In the genomic region with DNA sequence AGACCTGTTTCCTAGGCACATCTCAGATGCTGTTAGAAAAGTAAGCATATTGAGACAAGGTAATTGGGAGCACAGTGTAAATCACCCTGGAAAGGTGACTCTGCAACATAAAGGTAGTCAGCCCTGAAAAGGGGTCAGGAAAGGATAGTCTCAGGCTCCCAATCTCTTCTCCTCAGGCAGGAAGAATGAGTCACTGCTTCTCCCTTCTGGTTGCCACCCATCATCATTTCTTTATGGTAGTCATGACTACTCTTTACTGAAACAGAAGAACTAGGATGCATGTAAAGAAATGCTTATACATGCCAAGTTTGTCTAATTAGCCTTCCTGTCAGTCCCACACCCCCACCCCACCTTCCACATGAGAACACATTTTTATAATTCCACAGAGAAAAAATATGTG, we compare ENCODE assay signal across 1 cellular context.
TF ChIP-seq lines count a peak whose summit lies in the region.

No MANE protein-coding gene starts in this region.

TF ChIP-seq in K562, 482 proteins besides CTCF, POLR2A, EP300 and RAD21:
- TF ChIP-seq, protein P1, sequence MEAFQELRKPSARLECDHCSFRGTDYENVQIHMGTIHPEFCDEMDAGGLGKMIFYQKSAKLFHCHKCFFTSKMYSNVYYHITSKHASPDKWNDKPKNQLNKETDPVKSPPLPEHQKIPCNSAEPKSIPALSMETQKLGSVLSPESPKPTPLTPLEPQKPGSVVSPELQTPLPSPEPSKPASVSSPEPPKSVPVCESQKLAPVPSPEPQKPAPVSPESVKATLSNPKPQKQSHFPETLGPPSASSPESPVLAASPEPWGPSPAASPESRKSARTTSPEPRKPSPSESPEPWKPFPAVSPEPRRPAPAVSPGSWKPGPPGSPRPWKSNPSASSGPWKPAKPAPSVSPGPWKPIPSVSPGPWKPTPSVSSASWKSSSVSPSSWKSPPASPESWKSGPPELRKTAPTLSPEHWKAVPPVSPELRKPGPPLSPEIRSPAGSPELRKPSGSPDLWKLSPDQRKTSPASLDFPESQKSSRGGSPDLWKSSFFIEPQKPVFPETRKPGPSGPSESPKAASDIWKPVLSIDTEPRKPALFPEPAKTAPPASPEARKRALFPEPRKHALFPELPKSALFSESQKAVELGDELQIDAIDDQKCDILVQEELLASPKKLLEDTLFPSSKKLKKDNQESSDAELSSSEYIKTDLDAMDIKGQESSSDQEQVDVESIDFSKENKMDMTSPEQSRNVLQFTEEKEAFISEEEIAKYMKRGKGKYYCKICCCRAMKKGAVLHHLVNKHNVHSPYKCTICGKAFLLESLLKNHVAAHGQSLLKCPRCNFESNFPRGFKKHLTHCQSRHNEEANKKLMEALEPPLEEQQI (IDR thresholded peaks at IDR 0.05) = no peak
- TF ChIP-seq CBFA2T3 (IDR thresholded peaks at IDR 0.05) (peak; percentile 58), CEBPZ (IDR thresholded peaks at IDR 0.05; ENCODE audit: borderline replicate concordance, low read depth, low read length) (no peak), ZHX1 (conservative IDR thresholded peaks at IDR 0.05; ENCODE audit: low read length) (no peak), SMARCA4 (IDR thresholded peaks at IDR 0.05) (peak; percentile 51; the same call in 1 of the 2 replicates), RFX1 (IDR thresholded peaks at IDR 0.05) (peak; percentile 88), MXI1 (IDR thresholded peaks at IDR 0.05; ENCODE audit: low read depth, low read length) (0 out of 2 replicates have a peak, but pooled peaks have one; percentile 69), ILK (tag; IDR thresholded peaks at IDR 0.05; ENCODE audit: borderline replicate concordance, low read depth) (no peak), ZNF24 (IDR thresholded peaks at IDR 0.05) (no peak), CBFA2T2 (conservative IDR thresholded peaks at IDR 0.05) (peak; percentile 37; the same call in 1 of the 2 replicates), TAF15 (IDR thresholded peaks at IDR 0.05; ENCODE audit: low read depth, low read length) (no peak), SRSF7 (optimal IDR thresholded peaks at IDR 0.05; ENCODE audit: low read depth, low read length) (no peak), ZNF175 (CRISPR knock-in tag; IDR thresholded peaks at IDR 0.05; ENCODE audit: low read depth) (no peak), NCOR1 (IDR thresholded peaks at IDR 0.05) (peak; percentile 32; the same call in 1 of the 2 replicates), FOS (IDR thresholded peaks at IDR 0.05; ENCODE audit: extremely low read depth, insufficient read length) (peak; percentile 7), ETV5 (CRISPR knock-in tag; IDR thresholded peaks at IDR 0.05; ENCODE audit: low read depth) (no peak), ZBTB8A (IDR thresholded peaks at IDR 0.05; ENCODE audit: partially characterized antibody) (no peak), KDM1A (IDR thresholded peaks at IDR 0.05) (0 out of 4 replicates have a peak, but pooled peaks of 1 of the 2 experiments have one; percentile 12), DPF2 (IDR thresholded peaks at IDR 0.05) (peak; percentile 75), ARID1B (IDR thresholded peaks at IDR 0.05) (peak; percentile 72), JUND (IDR thresholded peaks at IDR 0.05; ENCODE audit: borderline replicate concordance, low read depth, low read length) (peak; percentile 83), JUND (tag; IDR thresholded peaks at IDR 0.05; ENCODE audit: borderline replicate concordance, low read depth, low read length) (peak; percentile 71; the same call in 1 of the 3 replicates), TAL1 (IDR thresholded peaks at IDR 0.05) (0 out of 2 replicates have a peak, but pooled peaks have one; percentile 21), ZNF589 (CRISPR knock-in tag; IDR thresholded peaks at IDR 0.05; ENCODE audit: low read depth) (no peak), CGGBP1 (CRISPR knock-in tag; IDR thresholded peaks at IDR 0.05) (no peak), FUS (optimal IDR thresholded peaks at IDR 0.05; ENCODE audit: low read depth, low read length) (no peak), SMARCE1 (IDR thresholded peaks at IDR 0.05) (peak; percentile 48; the same call in 1 of the 2 replicates), SNRNP70 (optimal IDR thresholded peaks at IDR 0.05; ENCODE audit: low read depth, low read length) (no peak)
- TF ChIP-seq, protein P2, sequence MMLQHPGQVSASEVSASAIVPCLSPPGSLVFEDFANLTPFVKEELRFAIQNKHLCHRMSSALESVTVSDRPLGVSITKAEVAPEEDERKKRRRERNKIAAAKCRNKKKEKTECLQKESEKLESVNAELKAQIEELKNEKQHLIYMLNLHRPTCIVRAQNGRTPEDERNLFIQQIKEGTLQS (IDR thresholded peaks at IDR 0.05) = peak; percentile 74
- TF ChIP-seq, protein P2 (CRISPR knock-in tag; conservative IDR thresholded peaks at IDR 0.05) = no peak
TF ChIP-seq in K562: peak in this region for 14.
